ENCODE assay signal across 14 cellular contexts in genomic region chr2:222504714-222505113, GRCh38.
DNase-seq lines count a peak whose midpoint lies in the region; ATAC-seq and TF ChIP-seq lines count a peak whose summit lies in the region.
"Had no signal": no experiment of that assay in that cellular context is flagged by ENCODE, and none has a peak within 500 bp of the region (broad histone marks: within the 10 kb centered on the region; RNA-seq: fewer than 3 reads in every experiment).

No MANE protein-coding gene starts in this region.

- DNase-seq in NB4 (ENCODE audit: low read depth) (peak; percentile 11), NCI-H2171 (lab: John Stamatoyannopoulos, UW) (no peak), hepatocyte (ENCODE audit: low spot score) (no peak), uterus (no peak)
- DNase-seq in activated naive CD4-positive, alpha-beta T cell treated with anti-CD3 and anti-CD28 coated beads, Interleukin-2, amount 50 U/mL, for 16 hours, result no peak
- DNase-seq: activated naive CD4-positive, alpha-beta T cell treated with anti-CD3 and anti-CD28 coated beads for 36 hours; effector CD8-positive, alpha-beta T cell; testis had no signal

- H3K27me3 ChIP-seq in hepatocyte, result no peaks in the 10 kb centered on the region
- no peaks in the 10 kb centered on the region for H3K27me3 ChIP-seq in uterus
- H3K27me3 ChIP-seq: BLaER1, testis had no signal

- no peak overlapping the region for H3K4me3 ChIP-seq in NB4 (ENCODE audit: low read depth, low read length)
- no peak overlapping the region for H3K4me3 ChIP-seq in hepatocyte
- H3K4me3 ChIP-seq in uterus, result no peak overlapping the region
- H3K4me3 ChIP-seq: BLaER1, testis had no signal

- TF ChIP-seq CTCF in NB4 (IDR thresholded peaks at IDR 0.05; ENCODE audit: low read depth, low read length), result no peak
- no peak for TF ChIP-seq CTCF in hepatocyte (IDR thresholded peaks at IDR 0.05; ENCODE audit: poor library complexity)
- TF ChIP-seq CTCF in uterus (IDR thresholded peaks at IDR 0.05), result no peak

- 100% methylated on average over 2 of the region's 2 CpGs for WGBS in hepatocyte (ENCODE audit: low lambda C conversion rate, missing lambda C conversion rate)

- H4K20me1 ChIP-seq in hepatocyte (ENCODE audit: insufficient read depth, poor library complexity, severe bottlenecking), result no peaks in the 10 kb centered on the region
- H4K20me1 ChIP-seq: BLaER1 had no signal

- no peaks in the 10 kb centered on the region for H3K79me2 ChIP-seq in hepatocyte

- TF ChIP-seq POLR2A in NB4 (IDR thresholded peaks at IDR 0.05; ENCODE audit: extremely low read depth, insufficient read length), result no peak
- TF ChIP-seq POLR2A in uterus (IDR thresholded peaks at IDR 0.05), result no peak

- H3K4me1 ChIP-seq in hepatocyte (ENCODE audit: insufficient read depth), result no peaks in the 10 kb centered on the region
- no peaks in the 10 kb centered on the region for H3K4me1 ChIP-seq in uterus
- H3K4me1 ChIP-seq: BLaER1, testis had no signal

- no peaks in the 10 kb centered on the region for H3K9me2 ChIP-seq in hepatocyte (replicated peaks; ENCODE audit: insufficient read depth)

- no peak overlapping the region for H3K4me2 ChIP-seq in hepatocyte
- H3K4me2 ChIP-seq: BLaER1 had no signal

- ATAC-seq in GM18502 (IDR thresholded peaks at IDR 0.05; ENCODE audit: poor library complexity, unreplicated experiment) (peak; percentile 99), GM19467 (IDR thresholded peaks at IDR 0.05; ENCODE audit: unreplicated experiment) (peak; percentile 96), HG02981 (IDR thresholded peaks at IDR 0.05; ENCODE audit: unreplicated experiment) (peak; percentile 99)
- ATAC-seq: PC-3, WTC11 had no signal

- intact Hi-C loops in uterus (cut with DNase I; ENCODE audit: low total_unique reads), result no loop called here

- H3K27ac ChIP-seq in hepatocyte (no peak overlapping the region), uterus (no peak overlapping the region)
- H3K27ac ChIP-seq: BLaER1, testis had no signal

- H3K9me3 ChIP-seq in hepatocyte (ENCODE audit: low read depth) (no peaks in the 10 kb centered on the region), uterus (no peaks in the 10 kb centered on the region)
- H3K9me3 ChIP-seq: BLaER1, testis had no signal

- no peak overlapping the region for H2AFZ ChIP-seq in hepatocyte

- H3K36me3 ChIP-seq in hepatocyte (replicated peaks; ENCODE audit: insufficient read depth, low read depth) (no peaks in the 10 kb centered on the region), uterus (no peaks in the 10 kb centered on the region)
- H3K36me3 ChIP-seq: BLaER1 had no signal
